Comparison of ENCODE assay signal across 8 cellular contexts in genomic region chr3:71226565-71227281, GRCh38.
DNase-seq lines count a peak whose midpoint lies in the region; ATAC-seq and TF ChIP-seq lines count a peak whose summit lies in the region.

No MANE protein-coding gene starts in this region.

- H3K4me1 Mint-ChIP-seq in IgD-negative memory B cell (peaks cover 20 to 25% (median 25%) of the 10 kb centered on the region in 3 donors), glutamatergic neuron (ENCODE audit: low read depth, unreplicated experiment) (peaks cover 4% of the 10 kb centered on the region)
- peaks cover 63% of the 10 kb centered on the region for H3K4me1 Mint-ChIP-seq in activated T-helper 2 cell treated with anti-CD3 and anti-CD28 coated beads, Interferon-gamma antibody, Interleukin-2, Interleukin-4, amounts not matched to agents 10 μg/mL and 5 μg/mL and 100 μg/mL, durations not matched to agents 14 hours and 24 hours and 36 hours (ENCODE audit: low read depth)

- H3K27ac Mint-ChIP-seq in IgD-negative memory B cell (peak overlapping the region; percentile 91 to 96 (median 93)), glutamatergic neuron (ENCODE audit: unreplicated experiment) (no peak overlapping the region)
- peak overlapping the region; percentile 97 for H3K27ac Mint-ChIP-seq in activated T-helper 2 cell treated with anti-CD3 and anti-CD28 coated beads, Interferon-gamma antibody, Interleukin-2, Interleukin-4, amounts not matched to agents 10 μg/mL and 5 μg/mL and 100 μg/mL, durations not matched to agents 14 hours and 24 hours and 36 hours

- TF ChIP-seq CTCF in AG10803 (conservative IDR thresholded peaks at IDR 0.05; ENCODE audit: low read length) (no peak), glutamatergic neuron (IDR thresholded peaks at IDR 0.05; ENCODE audit: partially characterized antibody, unreplicated experiment) (no peak)

- H3K27me3 Mint-ChIP-seq in IgD-negative memory B cell (peaks cover 2% of the 10 kb centered on the region), glutamatergic neuron (ENCODE audit: unreplicated experiment) (no peaks in the 10 kb centered on the region)
- H3K27me3 Mint-ChIP-seq in activated T-helper 2 cell treated with anti-CD3 and anti-CD28 coated beads, Interferon-gamma antibody, Interleukin-2, Interleukin-4, amounts not matched to agents 10 μg/mL and 5 μg/mL and 100 μg/mL, durations not matched to agents 14 hours and 24 hours and 36 hours (ENCODE audit: low read depth), result peaks cover 1% of the 10 kb centered on the region

- H3K4me3 Mint-ChIP-seq in IgD-negative memory B cell (peak overlapping the region; percentile 87 to 91 (median 90)), glutamatergic neuron (ENCODE audit: unreplicated experiment) (no peak overlapping the region)
- peak overlapping the region; percentile 88 for H3K4me3 Mint-ChIP-seq in activated T-helper 2 cell treated with anti-CD3 and anti-CD28 coated beads, Interferon-gamma antibody, Interleukin-2, Interleukin-4, amounts not matched to agents 10 μg/mL and 5 μg/mL and 100 μg/mL, durations not matched to agents 14 hours and 24 hours and 36 hours (ENCODE audit: low read depth)

- DNase-seq in AG10803 (ENCODE audit: low read depth) (peak; percentile 24), left kidney (ENCODE audit: low read depth, low spot score) (peak; percentile 52), glutamatergic neuron (no peak), NCI-H187 treated with DMSO at 0.1 percent for 48 hours (lab: John Stamatoyannopoulos, UW) (no peak)
- peak; percentile 86 for DNase-seq in activated T-helper 2 cell treated with anti-CD3 and anti-CD28 coated beads, Interferon-gamma antibody, Interleukin-2, Interleukin-4, amounts not matched to agents 10 μg/mL and 5 μg/mL and 100 μg/mL, durations not matched to agents 14 hours and 24 hours and 36 hours (ENCODE audit: low spot score)
- peak; percentile 57 to 63 for DNase-seq in stimulated activated CD8-positive, alpha-beta memory T cell treated with anti-CD3 and anti-CD28 coated beads, Interleukin-2, amount 100 ng/mL, for 1 hour (ENCODE audit: low read depth in 2 of 2)

- H3K4me3 ChIP-seq in AG10803 (ENCODE audit: low read length), result no peak overlapping the region

- intact Hi-C loops in activated T-helper 2 cell treated with anti-CD3 and anti-CD28 coated beads, Interferon-gamma antibody, Interleukin-2, Interleukin-4, amounts not matched to agents 10 μg/mL and 5 μg/mL and 100 μg/mL, durations not matched to agents 14 hours and 24 hours and 36 hours (cut with micrococcal nuclease), result loop anchor here (1.0 to 5.0 kb wide), 13 partner anchors 33 to 358 kb away; no protein-coding TSS in a partner anchor

- ATAC-seq in GM21381 (IDR thresholded peaks at IDR 0.05; ENCODE audit: unreplicated experiment), result peak; percentile 86

- H3K9me3 Mint-ChIP-seq in IgD-negative memory B cell, result no peaks in the 10 kb centered on the region
- H3K9me3 Mint-ChIP-seq in activated T-helper 2 cell treated with anti-CD3 and anti-CD28 coated beads, Interferon-gamma antibody, Interleukin-2, Interleukin-4, amounts not matched to agents 10 μg/mL and 5 μg/mL and 100 μg/mL, durations not matched to agents 14 hours and 24 hours and 36 hours, result no peaks in the 10 kb centered on the region
- H3K9me3 Mint-ChIP-seq in glutamatergic neuron (ENCODE audit: unreplicated experiment), result peaks cover 2% of the 10 kb centered on the region

- no peaks in the 10 kb centered on the region for H3K36me3 Mint-ChIP-seq in IgD-negative memory B cell
- peaks cover 13% of the 10 kb centered on the region for H3K36me3 Mint-ChIP-seq in activated T-helper 2 cell treated with anti-CD3 and anti-CD28 coated beads, Interferon-gamma antibody, Interleukin-2, Interleukin-4, amounts not matched to agents 10 μg/mL and 5 μg/mL and 100 μg/mL, durations not matched to agents 14 hours and 24 hours and 36 hours (ENCODE audit: low read depth)
- peaks cover 5% of the 10 kb centered on the region for H3K36me3 Mint-ChIP-seq in glutamatergic neuron (ENCODE audit: unreplicated experiment)

Comparison
In these comparisons a context has a peak if more than half of its experiments do, and no peak if none do; other contexts are left out.
1. DNase-seq: peak in AG10803 (single experiment), activated T-helper 2 cell treated with anti-CD3 and anti-CD28 coated beads, Interferon-gamma antibody, Interleukin-2, Interleukin-4, amounts not matched to agents 10 μg/mL and 5 μg/mL and 100 μg/mL, durations not matched to agents 14 hours and 24 hours and 36 hours (single experiment), left kidney (single experiment) and stimulated activated CD8-positive, alpha-beta memory T cell treated with anti-CD3 and anti-CD28 coated beads, Interleukin-2, amount 100 ng/mL, for 1 hour (2 of 2); none in glutamatergic neuron (single experiment) and NCI-H187 treated with DMSO at 0.1 percent for 48 hours (single experiment).